Comparison of ENCODE assay signal across 1 cellular context in the genomic region with DNA sequence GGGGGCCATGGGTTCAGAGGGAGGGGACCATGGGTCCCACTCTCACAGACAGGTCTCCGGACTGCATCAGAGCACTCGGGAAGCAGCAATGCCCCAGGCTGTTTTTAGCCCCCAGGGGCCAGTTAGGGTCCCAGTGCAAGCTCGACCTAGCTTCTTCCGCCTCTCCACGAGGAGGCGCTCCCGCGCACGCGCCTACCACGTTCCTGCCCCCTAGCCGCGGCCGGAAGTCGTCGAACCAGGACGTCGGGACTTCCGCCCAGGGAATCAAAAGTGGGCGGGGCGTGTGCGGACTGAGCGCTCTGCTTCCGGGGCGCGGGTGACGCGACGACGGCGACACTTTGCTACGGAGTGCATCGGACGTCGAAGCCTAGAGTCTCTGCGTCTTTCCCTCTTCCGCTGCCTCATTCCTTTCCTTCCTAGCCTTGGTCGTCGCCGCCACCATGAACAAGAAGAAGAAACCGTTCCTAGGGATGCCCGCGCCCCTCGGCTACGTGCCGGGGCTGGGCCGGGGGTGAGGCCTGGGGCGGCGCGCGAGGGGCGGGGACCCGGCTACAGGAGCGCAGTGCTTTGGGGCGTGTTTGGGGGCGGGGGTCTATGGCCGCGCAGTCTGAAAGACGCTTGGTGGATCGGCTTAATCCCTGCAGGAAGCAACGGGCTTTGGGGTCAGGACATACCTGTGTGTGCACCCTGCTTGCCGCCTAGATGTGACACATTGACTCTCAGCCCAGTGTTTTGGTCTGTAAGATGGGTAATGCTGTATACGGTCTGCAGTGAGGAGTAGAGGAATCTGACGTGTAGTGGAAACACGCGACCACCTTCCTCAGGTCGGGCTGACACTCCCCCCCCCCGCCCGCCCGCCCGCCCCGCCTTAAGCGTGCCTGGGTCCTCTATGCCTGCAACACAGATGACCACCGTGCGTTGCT.
A peak's percentile ranks its signal among the peaks of the same experiment; 100 is the strongest.
TF ChIP-seq lines count a peak whose summit lies in the region.

A gene with protein sequence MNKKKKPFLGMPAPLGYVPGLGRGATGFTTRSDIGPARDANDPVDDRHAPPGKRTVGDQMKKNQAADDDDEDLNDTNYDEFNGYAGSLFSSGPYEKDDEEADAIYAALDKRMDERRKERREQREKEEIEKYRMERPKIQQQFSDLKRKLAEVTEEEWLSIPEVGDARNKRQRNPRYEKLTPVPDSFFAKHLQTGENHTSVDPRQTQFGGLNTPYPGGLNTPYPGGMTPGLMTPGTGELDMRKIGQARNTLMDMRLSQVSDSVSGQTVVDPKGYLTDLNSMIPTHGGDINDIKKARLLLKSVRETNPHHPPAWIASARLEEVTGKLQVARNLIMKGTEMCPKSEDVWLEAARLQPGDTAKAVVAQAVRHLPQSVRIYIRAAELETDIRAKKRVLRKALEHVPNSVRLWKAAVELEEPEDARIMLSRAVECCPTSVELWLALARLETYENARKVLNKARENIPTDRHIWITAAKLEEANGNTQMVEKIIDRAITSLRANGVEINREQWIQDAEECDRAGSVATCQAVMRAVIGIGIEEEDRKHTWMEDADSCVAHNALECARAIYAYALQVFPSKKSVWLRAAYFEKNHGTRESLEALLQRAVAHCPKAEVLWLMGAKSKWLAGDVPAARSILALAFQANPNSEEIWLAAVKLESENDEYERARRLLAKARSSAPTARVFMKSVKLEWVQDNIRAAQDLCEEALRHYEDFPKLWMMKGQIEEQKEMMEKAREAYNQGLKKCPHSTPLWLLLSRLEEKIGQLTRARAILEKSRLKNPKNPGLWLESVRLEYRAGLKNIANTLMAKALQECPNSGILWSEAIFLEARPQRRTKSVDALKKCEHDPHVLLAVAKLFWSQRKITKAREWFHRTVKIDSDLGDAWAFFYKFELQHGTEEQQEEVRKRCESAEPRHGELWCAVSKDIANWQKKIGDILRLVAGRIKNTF (plus strand): TSS at position 327 of the 923 bp plus-strand sequence. CDS start 114 bp downstream, at position 441.

TF ChIP-seq in K562, 482 proteins besides CTCF, POLR2A, EP300 and RAD21 (continued from another document and continues in another):
- TF ChIP-seq, protein P1, sequence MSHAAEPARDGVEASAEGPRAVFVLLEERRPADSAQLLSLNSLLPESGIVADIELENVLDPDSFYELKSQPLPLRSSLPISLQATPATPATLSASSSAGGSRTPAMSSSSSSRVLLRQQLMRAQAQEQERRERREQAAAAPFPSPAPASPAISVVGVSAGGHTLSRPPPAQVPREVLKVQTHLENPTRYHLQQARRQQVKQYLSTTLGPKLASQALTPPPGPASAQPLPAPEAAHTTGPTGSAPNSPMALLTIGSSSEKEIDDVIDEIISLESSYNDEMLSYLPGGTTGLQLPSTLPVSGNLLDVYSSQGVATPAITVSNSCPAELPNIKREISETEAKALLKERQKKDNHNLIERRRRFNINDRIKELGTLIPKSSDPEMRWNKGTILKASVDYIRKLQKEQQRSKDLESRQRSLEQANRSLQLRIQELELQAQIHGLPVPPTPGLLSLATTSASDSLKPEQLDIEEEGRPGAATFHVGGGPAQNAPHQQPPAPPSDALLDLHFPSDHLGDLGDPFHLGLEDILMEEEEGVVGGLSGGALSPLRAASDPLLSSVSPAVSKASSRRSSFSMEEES (CRISPR knock-in tag; IDR thresholded peaks at IDR 0.05) = no peak
- peak; percentile 15; the same call in 1 of the 2 replicates for TF ChIP-seq HLTF (IDR thresholded peaks at IDR 0.05)
- TF ChIP-seq ZNF384 (IDR thresholded peaks at IDR 0.05; ENCODE audit: low read depth, low read length) = no peak
- no peak for TF ChIP-seq MAFG (tag; conservative IDR thresholded peaks at IDR 0.05)
- TF ChIP-seq ZNF785 (CRISPR knock-in tag; IDR thresholded peaks at IDR 0.05) = no peak
- TF ChIP-seq, protein P2, sequence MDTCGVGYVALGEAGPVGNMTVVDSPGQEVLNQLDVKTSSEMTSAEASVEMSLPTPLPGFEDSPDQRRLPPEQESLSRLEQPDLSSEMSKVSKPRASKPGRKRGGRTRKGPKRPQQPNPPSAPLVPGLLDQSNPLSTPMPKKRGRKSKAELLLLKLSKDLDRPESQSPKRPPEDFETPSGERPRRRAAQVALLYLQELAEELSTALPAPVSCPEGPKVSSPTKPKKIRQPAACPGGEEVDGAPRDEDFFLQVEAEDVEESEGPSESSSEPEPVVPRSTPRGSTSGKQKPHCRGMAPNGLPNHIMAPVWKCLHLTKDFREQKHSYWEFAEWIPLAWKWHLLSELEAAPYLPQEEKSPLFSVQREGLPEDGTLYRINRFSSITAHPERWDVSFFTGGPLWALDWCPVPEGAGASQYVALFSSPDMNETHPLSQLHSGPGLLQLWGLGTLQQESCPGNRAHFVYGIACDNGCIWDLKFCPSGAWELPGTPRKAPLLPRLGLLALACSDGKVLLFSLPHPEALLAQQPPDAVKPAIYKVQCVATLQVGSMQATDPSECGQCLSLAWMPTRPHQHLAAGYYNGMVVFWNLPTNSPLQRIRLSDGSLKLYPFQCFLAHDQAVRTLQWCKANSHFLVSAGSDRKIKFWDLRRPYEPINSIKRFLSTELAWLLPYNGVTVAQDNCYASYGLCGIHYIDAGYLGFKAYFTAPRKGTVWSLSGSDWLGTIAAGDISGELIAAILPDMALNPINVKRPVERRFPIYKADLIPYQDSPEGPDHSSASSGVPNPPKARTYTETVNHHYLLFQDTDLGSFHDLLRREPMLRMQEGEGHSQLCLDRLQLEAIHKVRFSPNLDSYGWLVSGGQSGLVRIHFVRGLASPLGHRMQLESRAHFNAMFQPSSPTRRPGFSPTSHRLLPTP (IDR thresholded peaks at IDR 0.05; ENCODE audit: borderline replicate concordance, extremely low read depth, insufficient read length) = no peak
- TF ChIP-seq CAMTA2 (CRISPR knock-in tag; conservative IDR thresholded peaks at IDR 0.05) = no peak
- TF ChIP-seq ZBTB17 (CRISPR knock-in tag; IDR thresholded peaks at IDR 0.05) = no peak
- TF ChIP-seq, protein P3, sequence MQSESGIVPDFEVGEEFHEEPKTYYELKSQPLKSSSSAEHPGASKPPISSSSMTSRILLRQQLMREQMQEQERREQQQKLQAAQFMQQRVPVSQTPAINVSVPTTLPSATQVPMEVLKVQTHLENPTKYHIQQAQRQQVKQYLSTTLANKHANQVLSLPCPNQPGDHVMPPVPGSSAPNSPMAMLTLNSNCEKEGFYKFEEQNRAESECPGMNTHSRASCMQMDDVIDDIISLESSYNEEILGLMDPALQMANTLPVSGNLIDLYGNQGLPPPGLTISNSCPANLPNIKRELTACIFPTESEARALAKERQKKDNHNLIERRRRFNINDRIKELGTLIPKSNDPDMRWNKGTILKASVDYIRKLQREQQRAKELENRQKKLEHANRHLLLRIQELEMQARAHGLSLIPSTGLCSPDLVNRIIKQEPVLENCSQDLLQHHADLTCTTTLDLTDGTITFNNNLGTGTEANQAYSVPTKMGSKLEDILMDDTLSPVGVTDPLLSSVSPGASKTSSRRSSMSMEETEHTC (IDR thresholded peaks at IDR 0.05) = 0 out of 2 replicates have a peak, but pooled peaks have one; percentile 26
- TF ChIP-seq, protein P4, sequence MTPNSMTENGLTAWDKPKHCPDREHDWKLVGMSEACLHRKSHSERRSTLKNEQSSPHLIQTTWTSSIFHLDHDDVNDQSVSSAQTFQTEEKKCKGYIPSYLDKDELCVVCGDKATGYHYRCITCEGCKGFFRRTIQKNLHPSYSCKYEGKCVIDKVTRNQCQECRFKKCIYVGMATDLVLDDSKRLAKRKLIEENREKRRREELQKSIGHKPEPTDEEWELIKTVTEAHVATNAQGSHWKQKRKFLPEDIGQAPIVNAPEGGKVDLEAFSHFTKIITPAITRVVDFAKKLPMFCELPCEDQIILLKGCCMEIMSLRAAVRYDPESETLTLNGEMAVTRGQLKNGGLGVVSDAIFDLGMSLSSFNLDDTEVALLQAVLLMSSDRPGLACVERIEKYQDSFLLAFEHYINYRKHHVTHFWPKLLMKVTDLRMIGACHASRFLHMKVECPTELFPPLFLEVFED (CRISPR knock-in tag; conservative IDR thresholded peaks at IDR 0.05) = no peak
- no peak for TF ChIP-seq RBM17 (IDR thresholded peaks at IDR 0.05; ENCODE audit: borderline replicate concordance, low read depth, low read length)
- TF ChIP-seq ZNF778 (CRISPR knock-in tag; IDR thresholded peaks at IDR 0.05) = no peak
- peak; percentile 86 for TF ChIP-seq SUPT5H (IDR thresholded peaks at IDR 0.05)
- TF ChIP-seq SMAD2 (IDR thresholded peaks at IDR 0.05; ENCODE audit: low read depth, low read length) = no peak
- TF ChIP-seq PURB (CRISPR knock-in tag; IDR thresholded peaks at IDR 0.05; ENCODE audit: low read depth) = no peak
- TF ChIP-seq, protein P5, sequence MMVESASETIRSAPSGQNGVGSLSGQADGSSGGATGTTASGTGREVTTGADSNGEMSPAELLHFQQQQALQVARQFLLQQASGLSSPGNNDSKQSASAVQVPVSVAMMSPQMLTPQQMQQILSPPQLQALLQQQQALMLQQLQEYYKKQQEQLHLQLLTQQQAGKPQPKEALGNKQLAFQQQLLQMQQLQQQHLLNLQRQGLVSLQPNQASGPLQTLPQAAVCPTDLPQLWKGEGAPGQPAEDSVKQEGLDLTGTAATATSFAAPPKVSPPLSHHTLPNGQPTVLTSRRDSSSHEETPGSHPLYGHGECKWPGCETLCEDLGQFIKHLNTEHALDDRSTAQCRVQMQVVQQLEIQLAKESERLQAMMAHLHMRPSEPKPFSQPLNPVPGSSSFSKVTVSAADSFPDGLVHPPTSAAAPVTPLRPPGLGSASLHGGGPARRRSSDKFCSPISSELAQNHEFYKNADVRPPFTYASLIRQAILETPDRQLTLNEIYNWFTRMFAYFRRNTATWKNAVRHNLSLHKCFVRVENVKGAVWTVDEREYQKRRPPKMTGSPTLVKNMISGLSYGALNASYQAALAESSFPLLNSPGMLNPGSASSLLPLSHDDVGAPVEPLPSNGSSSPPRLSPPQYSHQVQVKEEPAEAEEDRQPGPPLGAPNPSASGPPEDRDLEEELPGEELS (CRISPR knock-in tag; IDR thresholded peaks at IDR 0.05; ENCODE audit: borderline replicate concordance) = no peak
- TF ChIP-seq, protein P6, sequence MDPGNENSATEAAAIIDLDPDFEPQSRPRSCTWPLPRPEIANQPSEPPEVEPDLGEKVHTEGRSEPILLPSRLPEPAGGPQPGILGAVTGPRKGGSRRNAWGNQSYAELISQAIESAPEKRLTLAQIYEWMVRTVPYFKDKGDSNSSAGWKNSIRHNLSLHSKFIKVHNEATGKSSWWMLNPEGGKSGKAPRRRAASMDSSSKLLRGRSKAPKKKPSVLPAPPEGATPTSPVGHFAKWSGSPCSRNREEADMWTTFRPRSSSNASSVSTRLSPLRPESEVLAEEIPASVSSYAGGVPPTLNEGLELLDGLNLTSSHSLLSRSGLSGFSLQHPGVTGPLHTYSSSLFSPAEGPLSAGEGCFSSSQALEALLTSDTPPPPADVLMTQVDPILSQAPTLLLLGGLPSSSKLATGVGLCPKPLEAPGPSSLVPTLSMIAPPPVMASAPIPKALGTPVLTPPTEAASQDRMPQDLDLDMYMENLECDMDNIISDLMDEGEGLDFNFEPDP (CRISPR knock-in tag; IDR thresholded peaks at IDR 0.05) = no peak
- TF ChIP-seq TSC22D4 (tag; IDR thresholded peaks at IDR 0.05) = no peak
- TF ChIP-seq ZNF316 (IDR thresholded peaks at IDR 0.05) = no peak
- TF ChIP-seq DACH1 (IDR thresholded peaks at IDR 0.05; ENCODE audit: partially characterized antibody) = no peak
- TF ChIP-seq, protein P7, sequence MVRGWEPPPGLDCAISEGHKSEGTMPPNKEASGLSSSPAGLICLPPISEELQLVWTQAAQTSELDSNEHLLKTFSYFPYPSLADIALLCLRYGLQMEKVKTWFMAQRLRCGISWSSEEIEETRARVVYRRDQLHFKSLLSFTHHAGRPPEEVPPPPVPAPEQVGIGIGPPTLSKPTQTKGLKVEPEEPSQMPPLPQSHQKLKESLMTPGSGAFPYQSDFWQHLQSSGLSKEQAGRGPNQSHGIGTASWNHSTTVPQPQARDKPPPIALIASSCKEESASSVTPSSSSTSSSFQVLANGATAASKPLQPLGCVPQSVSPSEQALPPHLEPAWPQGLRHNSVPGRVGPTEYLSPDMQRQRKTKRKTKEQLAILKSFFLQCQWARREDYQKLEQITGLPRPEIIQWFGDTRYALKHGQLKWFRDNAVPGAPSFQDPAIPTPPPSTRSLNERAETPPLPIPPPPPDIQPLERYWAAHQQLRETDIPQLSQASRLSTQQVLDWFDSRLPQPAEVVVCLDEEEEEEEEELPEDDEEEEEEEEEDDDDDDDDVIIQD (CRISPR knock-in tag; IDR thresholded peaks at IDR 0.05) = no peak
- no peak for TF ChIP-seq ZNF77 (CRISPR knock-in tag; IDR thresholded peaks at IDR 0.05)
- TF ChIP-seq SMARCC2 (IDR thresholded peaks at IDR 0.05; ENCODE audit: low read depth) = no peak
- peak; percentile 98 for TF ChIP-seq CREB1 (IDR thresholded peaks at IDR 0.05)
- peak; percentile 98 for TF ChIP-seq CREB1 (CRISPR knock-in tag; IDR thresholded peaks at IDR 0.05)
- TF ChIP-seq ETV5 (CRISPR knock-in tag; IDR thresholded peaks at IDR 0.05; ENCODE audit: low read depth) = peak; percentile 91
- TF ChIP-seq MCM5 (IDR thresholded peaks at IDR 0.05; ENCODE audit: low read depth) = no peak
- TF ChIP-seq, protein P8, sequence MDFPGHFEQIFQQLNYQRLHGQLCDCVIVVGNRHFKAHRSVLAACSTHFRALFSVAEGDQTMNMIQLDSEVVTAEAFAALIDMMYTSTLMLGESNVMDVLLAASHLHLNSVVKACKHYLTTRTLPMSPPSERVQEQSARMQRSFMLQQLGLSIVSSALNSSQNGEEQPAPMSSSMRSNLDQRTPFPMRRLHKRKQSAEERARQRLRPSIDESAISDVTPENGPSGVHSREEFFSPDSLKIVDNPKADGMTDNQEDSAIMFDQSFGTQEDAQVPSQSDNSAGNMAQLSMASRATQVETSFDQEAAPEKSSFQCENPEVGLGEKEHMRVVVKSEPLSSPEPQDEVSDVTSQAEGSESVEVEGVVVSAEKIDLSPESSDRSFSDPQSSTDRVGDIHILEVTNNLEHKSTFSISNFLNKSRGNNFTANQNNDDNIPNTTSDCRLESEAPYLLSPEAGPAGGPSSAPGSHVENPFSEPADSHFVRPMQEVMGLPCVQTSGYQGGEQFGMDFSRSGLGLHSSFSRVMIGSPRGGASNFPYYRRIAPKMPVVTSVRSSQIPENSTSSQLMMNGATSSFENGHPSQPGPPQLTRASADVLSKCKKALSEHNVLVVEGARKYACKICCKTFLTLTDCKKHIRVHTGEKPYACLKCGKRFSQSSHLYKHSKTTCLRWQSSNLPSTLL (IDR thresholded peaks at IDR 0.05) = no peak
- TF ChIP-seq SIN3B (IDR thresholded peaks at IDR 0.05; ENCODE audit: low read depth) = peak; percentile 95
- TF ChIP-seq PRMT5 (CRISPR knock-in tag; IDR thresholded peaks at IDR 0.05) = no peak
- no peak for TF ChIP-seq SMARCE1 (IDR thresholded peaks at IDR 0.05)
- TF ChIP-seq, protein P9, sequence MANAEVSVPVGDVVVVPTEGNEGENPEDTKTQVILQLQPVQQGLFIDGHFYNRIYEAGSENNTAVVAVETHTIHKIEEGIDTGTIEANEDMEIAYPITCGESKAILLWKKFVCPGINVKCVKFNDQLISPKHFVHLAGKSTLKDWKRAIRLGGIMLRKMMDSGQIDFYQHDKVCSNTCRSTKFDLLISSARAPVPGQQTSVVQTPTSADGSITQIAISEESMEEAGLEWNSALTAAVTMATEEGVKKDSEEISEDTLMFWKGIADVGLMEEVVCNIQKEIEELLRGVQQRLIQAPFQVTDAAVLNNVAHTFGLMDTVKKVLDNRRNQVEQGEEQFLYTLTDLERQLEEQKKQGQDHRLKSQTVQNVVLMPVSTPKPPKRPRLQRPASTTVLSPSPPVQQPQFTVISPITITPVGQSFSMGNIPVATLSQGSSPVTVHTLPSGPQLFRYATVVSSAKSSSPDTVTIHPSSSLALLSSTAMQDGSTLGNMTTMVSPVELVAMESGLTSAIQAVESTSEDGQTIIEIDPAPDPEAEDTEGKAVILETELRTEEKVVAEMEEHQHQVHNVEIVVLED (CRISPR knock-in tag; IDR thresholded peaks at IDR 0.05) = peak; percentile 84
